Comparison of ENCODE assay signal across 3 cellular contexts in genomic region chr20:56554869-56555268, GRCh38.
A peak's percentile ranks its signal among the peaks of the same experiment; 100 is the strongest.
TF ChIP-seq lines count a peak whose summit lies in the region.

No MANE protein-coding gene starts in this region.

TF ChIP-seq in A549, 52 proteins besides CTCF, POLR2A, EP300 and RAD21 (continued from another document):
- peak; percentile 89 for TF ChIP-seq MAFK (IDR thresholded peaks at IDR 0.05; ENCODE audit: partially characterized antibody)
- TF ChIP-seq BHLHE40 (IDR thresholded peaks at IDR 0.05; ENCODE audit: low read depth, low read length): no peak
- peak in 1 of 2 experiments; percentile 58; a peak in 1 of 4 replicates for TF ChIP-seq CEBPB (IDR thresholded peaks at IDR 0.05)
- no peak for TF ChIP-seq HOXA7 (CRISPR knock-in tag; IDR thresholded peaks at IDR 0.05)
- TF ChIP-seq FOSL2 (IDR thresholded peaks at IDR 0.05): peak; percentile 75
- peak; percentile 99 for TF ChIP-seq FOSL2 (CRISPR knock-in tag; IDR thresholded peaks at IDR 0.05)
- TF ChIP-seq GATA3 (IDR thresholded peaks at IDR 0.05; ENCODE audit: borderline replicate concordance): peak; percentile 47; the same call in 1 of the 2 replicates

TF ChIP-seq in HEK293T, 16 proteins besides CTCF, POLR2A, EP300 and RAD21 (continued from another document):
- no peak for TF ChIP-seq FOXM1 (IDR thresholded peaks at IDR 0.05; ENCODE audit: borderline replicate concordance)
- no peak for TF ChIP-seq SP1 (IDR thresholded peaks at IDR 0.05)
- TF ChIP-seq NFRKB (IDR thresholded peaks at IDR 0.05): no peak
- no peak for TF ChIP-seq HDGF (IDR thresholded peaks at IDR 0.05; ENCODE audit: borderline replicate concordance)
- no peak for TF ChIP-seq PKNOX1 (IDR thresholded peaks at IDR 0.05)
- no peak for TF ChIP-seq LEF1 (IDR thresholded peaks at IDR 0.05; ENCODE audit: borderline replicate concordance)
- no peak for TF ChIP-seq TARDBP (IDR thresholded peaks at IDR 0.05)
- no peak for TF ChIP-seq BHLHE40 (IDR thresholded peaks at IDR 0.05; ENCODE audit: borderline replicate concordance)
- TF ChIP-seq SUZ12 (IDR thresholded peaks at IDR 0.05): no peak
- TF ChIP-seq CTBP1 (IDR thresholded peaks at IDR 0.05; ENCODE audit: borderline replicate concordance): no peak
TF ChIP-seq in HEK293T: peak in this region for 0.

TF ChIP-seq in endothelial cell of umbilical vein, 7 proteins besides CTCF, POLR2A, EP300 and RAD21 (continued from another document):
- TF ChIP-seq EZH2 (IDR thresholded peaks at IDR 0.05; ENCODE audit: borderline replicate concordance, low read depth, low read length, severe bottlenecking): no peak
- no peak for TF ChIP-seq MYC (IDR thresholded peaks at IDR 0.05; ENCODE audit: low read depth, low read length)
- peak; percentile 76 for TF ChIP-seq FOS (IDR thresholded peaks at IDR 0.05; ENCODE audit: borderline replicate concordance, insufficient read depth, low read length)
- no peak for TF ChIP-seq MAX (IDR thresholded peaks at IDR 0.05; ENCODE audit: insufficient read depth, insufficient read length)
